Comparison of ENCODE assay signal across 2 cellular contexts in the genomic region with DNA sequence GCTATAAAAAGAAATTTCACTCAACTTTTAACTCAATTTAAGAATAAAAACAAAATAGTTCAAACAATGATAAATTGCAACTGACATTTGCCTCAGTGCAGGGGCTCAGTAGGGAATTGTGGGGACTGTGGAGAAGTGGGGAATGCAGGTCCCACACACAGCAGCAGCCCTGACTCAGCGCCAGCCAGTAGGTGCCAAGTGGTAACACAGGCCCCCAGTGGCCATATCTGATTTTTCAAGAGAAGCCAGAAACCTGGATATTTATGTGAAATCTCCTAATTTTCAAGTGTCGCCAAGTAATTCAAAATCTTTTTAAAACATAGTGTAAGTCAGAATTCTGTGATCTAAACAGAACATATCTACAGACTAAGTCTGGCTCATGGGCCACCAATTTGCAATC.
TF ChIP-seq lines count a peak whose summit lies in the region.

No MANE protein-coding gene starts in this region.

TF ChIP-seq in HepG2, 621 proteins besides CTCF, POLR2A, EP300 and RAD21 (continued from another document):
- TF ChIP-seq, protein P1, sequence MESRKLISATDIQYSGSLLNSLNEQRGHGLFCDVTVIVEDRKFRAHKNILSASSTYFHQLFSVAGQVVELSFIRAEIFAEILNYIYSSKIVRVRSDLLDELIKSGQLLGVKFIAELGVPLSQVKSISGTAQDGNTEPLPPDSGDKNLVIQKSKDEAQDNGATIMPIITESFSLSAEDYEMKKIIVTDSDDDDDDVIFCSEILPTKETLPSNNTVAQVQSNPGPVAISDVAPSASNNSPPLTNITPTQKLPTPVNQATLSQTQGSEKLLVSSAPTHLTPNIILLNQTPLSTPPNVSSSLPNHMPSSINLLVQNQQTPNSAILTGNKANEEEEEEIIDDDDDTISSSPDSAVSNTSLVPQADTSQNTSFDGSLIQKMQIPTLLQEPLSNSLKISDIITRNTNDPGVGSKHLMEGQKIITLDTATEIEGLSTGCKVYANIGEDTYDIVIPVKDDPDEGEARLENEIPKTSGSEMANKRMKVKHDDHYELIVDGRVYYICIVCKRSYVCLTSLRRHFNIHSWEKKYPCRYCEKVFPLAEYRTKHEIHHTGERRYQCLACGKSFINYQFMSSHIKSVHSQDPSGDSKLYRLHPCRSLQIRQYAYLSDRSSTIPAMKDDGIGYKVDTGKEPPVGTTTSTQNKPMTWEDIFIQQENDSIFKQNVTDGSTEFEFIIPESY (CRISPR knock-in tag; IDR thresholded peaks at IDR 0.05), result no peak
- TF ChIP-seq ATF7 (IDR thresholded peaks at IDR 0.05) (no peak), ATF7 (CRISPR knock-in tag; IDR thresholded peaks at IDR 0.05) (no peak), ONECUT2 (CRISPR knock-in tag; IDR thresholded peaks at IDR 0.05) (no peak), DR1 (CRISPR knock-in tag; IDR thresholded peaks at IDR 0.05) (no peak)
- TF ChIP-seq, protein P2, sequence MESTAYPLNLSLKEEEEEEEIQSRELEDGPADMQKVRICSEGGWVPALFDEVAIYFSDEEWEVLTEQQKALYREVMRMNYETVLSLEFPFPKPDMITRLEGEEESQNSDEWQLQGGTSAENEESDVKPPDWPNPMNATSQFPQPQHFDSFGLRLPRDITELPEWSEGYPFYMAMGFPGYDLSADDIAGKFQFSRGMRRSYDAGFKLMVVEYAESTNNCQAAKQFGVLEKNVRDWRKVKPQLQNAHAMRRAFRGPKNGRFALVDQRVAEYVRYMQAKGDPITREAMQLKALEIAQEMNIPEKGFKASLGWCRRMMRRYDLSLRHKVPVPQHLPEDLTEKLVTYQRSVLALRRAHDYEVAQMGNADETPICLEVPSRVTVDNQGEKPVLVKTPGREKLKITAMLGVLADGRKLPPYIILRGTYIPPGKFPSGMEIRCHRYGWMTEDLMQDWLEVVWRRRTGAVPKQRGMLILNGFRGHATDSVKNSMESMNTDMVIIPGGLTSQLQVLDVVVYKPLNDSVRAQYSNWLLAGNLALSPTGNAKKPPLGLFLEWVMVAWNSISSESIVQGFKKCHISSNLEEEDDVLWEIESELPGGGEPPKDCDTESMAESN (CRISPR knock-in tag; conservative IDR thresholded peaks at IDR 0.05), result no peak

TF ChIP-seq in WTC11, 78 proteins besides CTCF, POLR2A, EP300 and RAD21 (continued from another document):
- no peak for TF ChIP-seq ZNF423 (CRISPR knock-in tag; IDR thresholded peaks at IDR 0.05)
- TF ChIP-seq, protein P3, sequence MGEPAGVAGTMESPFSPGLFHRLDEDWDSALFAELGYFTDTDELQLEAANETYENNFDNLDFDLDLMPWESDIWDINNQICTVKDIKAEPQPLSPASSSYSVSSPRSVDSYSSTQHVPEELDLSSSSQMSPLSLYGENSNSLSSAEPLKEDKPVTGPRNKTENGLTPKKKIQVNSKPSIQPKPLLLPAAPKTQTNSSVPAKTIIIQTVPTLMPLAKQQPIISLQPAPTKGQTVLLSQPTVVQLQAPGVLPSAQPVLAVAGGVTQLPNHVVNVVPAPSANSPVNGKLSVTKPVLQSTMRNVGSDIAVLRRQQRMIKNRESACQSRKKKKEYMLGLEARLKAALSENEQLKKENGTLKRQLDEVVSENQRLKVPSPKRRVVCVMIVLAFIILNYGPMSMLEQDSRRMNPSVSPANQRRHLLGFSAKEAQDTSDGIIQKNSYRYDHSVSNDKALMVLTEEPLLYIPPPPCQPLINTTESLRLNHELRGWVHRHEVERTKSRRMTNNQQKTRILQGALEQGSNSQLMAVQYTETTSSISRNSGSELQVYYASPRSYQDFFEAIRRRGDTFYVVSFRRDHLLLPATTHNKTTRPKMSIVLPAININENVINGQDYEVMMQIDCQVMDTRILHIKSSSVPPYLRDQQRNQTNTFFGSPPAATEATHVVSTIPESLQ (CRISPR knock-in tag; IDR thresholded peaks at IDR 0.05), result no peak
- no peak for TF ChIP-seq GABPB1 (CRISPR knock-in tag; IDR thresholded peaks at IDR 0.05)
- TF ChIP-seq ZNF138 (CRISPR knock-in tag; conservative IDR thresholded peaks at IDR 0.05), result no peak
- TF ChIP-seq NFYB (CRISPR knock-in tag; conservative IDR thresholded peaks at IDR 0.05; ENCODE audit: low read depth), result no peak
- TF ChIP-seq NR1H2 (CRISPR knock-in tag; IDR thresholded peaks at IDR 0.05), result no peak
- no peak for TF ChIP-seq NR3C1 (CRISPR knock-in tag; conservative IDR thresholded peaks at IDR 0.05; ENCODE audit: low read depth)
- TF ChIP-seq GTF2I (CRISPR knock-in tag; conservative IDR thresholded peaks at IDR 0.05), result no peak
- no peak for TF ChIP-seq EMX1 (CRISPR knock-in tag; IDR thresholded peaks at IDR 0.05)
- TF ChIP-seq JAZF1 (CRISPR knock-in tag; IDR thresholded peaks at IDR 0.05), result no peak
- TF ChIP-seq ZNF219 (CRISPR knock-in tag; IDR thresholded peaks at IDR 0.05; ENCODE audit: borderline replicate concordance), result no peak
TF ChIP-seq in WTC11: peak in this region for 0.
